Comparison of ENCODE assay signal across 22 cellular contexts in the genomic region with DNA sequence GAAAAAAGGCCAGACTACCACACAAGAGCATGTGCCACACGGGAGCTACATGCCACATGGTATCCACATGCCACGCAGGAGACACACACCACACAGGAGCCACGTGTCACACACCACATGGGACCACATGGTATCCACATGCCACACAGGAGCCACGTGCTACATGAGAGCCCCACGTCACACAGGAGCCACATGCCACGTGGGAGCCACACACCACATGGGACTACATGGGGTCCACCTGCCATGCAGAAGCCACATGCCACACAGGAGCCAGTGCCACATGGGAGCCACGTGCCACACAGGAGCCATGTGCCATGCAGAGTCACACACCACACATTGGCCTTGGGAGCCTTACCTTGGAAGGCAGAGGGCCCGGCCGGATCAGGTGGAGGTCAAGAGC.
"Had no signal": no experiment of that assay in that cellular context is flagged by ENCODE, and none has a peak within 500 bp of the region (broad histone marks: within the 10 kb centered on the region; RNA-seq: fewer than 3 reads in every experiment).

No MANE protein-coding gene starts in this region.

- H3K36me3 Mint-ChIP-seq: activated naive CD8-positive, alpha-beta T cell; stimulated activated memory B cell treated with anti-CD40 and anti-IgM and Interleukin-4, amounts not matched to agents 10 μg/mL and 1 μg/mL and 100 μg/mL, for 72 hours had no signal

- H3K9me3 Mint-ChIP-seq: activated T-helper 1 cell treated with anti-CD3 and anti-CD28 coated beads, Interleukin-12 subunit alpha, Interleukin-12 subunit beta, Interleukin-2, Interleukin-4 antibody, amounts not matched to agents 30 ng/mL and 10 ng/mL and 1 ng/mL, durations not matched to agents 14 hours and 24 hours and 36 hours had no signal

- DNase-seq: activated CD4-positive, alpha-beta T cell treated with anti-CD3 and anti-CD28 coated beads for 48 hours; activated CD4-positive, CD25-positive, alpha-beta regulatory T cell; activated CD8-positive, alpha-beta T cell treated with anti-CD3 and anti-CD28 coated beads for 36 hours; amygdala; caudate nucleus; colonic mucosa; foreskin melanocyte; glutamatergic neuron; hypothalamus; left ventricle myocardium inferior; mucosa of descending colon; naive B cell; ovary; stimulated activated CD4-positive, alpha-beta T cell treated with anti-CD3 and anti-CD28 coated beads, Interleukin-4, amount 100 ng/mL, for 4 hours; T1000; thyroid gland had no signal

- H3K4me1 ChIP-seq: colonic mucosa, left ventricle myocardium inferior, right lobe of liver, thyroid gland had no signal

- H3K36me3 ChIP-seq: colonic mucosa, left ventricle myocardium inferior, ovary, right lobe of liver, thyroid gland had no signal

- H3K4me3 Mint-ChIP-seq: activated CD8-positive, alpha-beta T cell treated with anti-CD3 and anti-CD28 coated beads for 36 hours; activated naive CD8-positive, alpha-beta T cell; activated T-helper 1 cell treated with anti-CD3 and anti-CD28 coated beads, Interleukin-12 subunit alpha, Interleukin-12 subunit beta, Interleukin-2, Interleukin-4 antibody, amounts not matched to agents 30 ng/mL and 10 ng/mL and 1 ng/mL, durations not matched to agents 14 hours and 24 hours and 36 hours; naive B cell; neural crest cell; stimulated activated memory B cell treated with anti-CD40 and anti-IgM and Interleukin-4, amounts not matched to agents 10 μg/mL and 1 μg/mL and 100 μg/mL, for 72 hours had no signal

- H3K27ac ChIP-seq: colonic mucosa, left ventricle myocardium inferior, ovary, right lobe of liver, thyroid gland had no signal

- H3K27me3 ChIP-seq: colonic mucosa, ovary, right lobe of liver, thyroid gland had no signal

- H3K27ac Mint-ChIP-seq: activated CD8-positive, alpha-beta T cell treated with anti-CD3 and anti-CD28 coated beads for 36 hours; activated naive CD8-positive, alpha-beta T cell; activated T-helper 1 cell treated with anti-CD3 and anti-CD28 coated beads, Interleukin-12 subunit alpha, Interleukin-12 subunit beta, Interleukin-2, Interleukin-4 antibody, amounts not matched to agents 30 ng/mL and 10 ng/mL and 1 ng/mL, durations not matched to agents 14 hours and 24 hours and 36 hours; naive B cell; stimulated activated memory B cell treated with anti-CD40 and anti-IgM and Interleukin-4, amounts not matched to agents 10 μg/mL and 1 μg/mL and 100 μg/mL, for 72 hours had no signal

- H3K4me1 Mint-ChIP-seq: stimulated activated memory B cell treated with anti-CD40 and anti-IgM and Interleukin-4, amounts not matched to agents 10 μg/mL and 1 μg/mL and 100 μg/mL, for 72 hours had no signal

- H3K4me3 ChIP-seq: colonic mucosa, left ventricle myocardium inferior, mucosa of descending colon, ovary, right lobe of liver, smooth muscle cell, thyroid gland had no signal

- H3K9me3 ChIP-seq: colonic mucosa, mucosa of descending colon, ovary, right lobe of liver, thyroid gland had no signal
